Comparison of ENCODE assay signal across 1 cellular context in the genomic region with DNA sequence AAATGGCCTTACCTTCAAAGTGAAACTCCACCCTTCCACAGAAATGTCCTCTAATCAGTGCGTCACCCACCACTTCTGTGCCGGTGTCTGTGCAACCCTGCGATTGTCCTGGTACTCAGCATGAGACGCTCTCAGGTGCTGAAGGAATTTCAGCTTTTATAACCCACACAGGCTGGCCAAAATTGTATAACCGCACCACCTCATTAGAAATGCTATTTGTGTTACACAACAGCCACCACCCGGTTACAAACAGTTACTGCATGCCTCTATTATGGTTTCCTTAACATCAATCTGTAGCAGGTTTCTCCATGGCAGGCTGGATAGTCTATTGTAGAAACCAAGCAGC.
TF ChIP-seq lines count a peak whose summit lies in the region.

No MANE protein-coding gene starts in this region.

TF ChIP-seq in GM23338, 12 proteins besides CTCF, POLR2A, EP300 and RAD21 (continued from another document):
- TF ChIP-seq, protein P1, sequence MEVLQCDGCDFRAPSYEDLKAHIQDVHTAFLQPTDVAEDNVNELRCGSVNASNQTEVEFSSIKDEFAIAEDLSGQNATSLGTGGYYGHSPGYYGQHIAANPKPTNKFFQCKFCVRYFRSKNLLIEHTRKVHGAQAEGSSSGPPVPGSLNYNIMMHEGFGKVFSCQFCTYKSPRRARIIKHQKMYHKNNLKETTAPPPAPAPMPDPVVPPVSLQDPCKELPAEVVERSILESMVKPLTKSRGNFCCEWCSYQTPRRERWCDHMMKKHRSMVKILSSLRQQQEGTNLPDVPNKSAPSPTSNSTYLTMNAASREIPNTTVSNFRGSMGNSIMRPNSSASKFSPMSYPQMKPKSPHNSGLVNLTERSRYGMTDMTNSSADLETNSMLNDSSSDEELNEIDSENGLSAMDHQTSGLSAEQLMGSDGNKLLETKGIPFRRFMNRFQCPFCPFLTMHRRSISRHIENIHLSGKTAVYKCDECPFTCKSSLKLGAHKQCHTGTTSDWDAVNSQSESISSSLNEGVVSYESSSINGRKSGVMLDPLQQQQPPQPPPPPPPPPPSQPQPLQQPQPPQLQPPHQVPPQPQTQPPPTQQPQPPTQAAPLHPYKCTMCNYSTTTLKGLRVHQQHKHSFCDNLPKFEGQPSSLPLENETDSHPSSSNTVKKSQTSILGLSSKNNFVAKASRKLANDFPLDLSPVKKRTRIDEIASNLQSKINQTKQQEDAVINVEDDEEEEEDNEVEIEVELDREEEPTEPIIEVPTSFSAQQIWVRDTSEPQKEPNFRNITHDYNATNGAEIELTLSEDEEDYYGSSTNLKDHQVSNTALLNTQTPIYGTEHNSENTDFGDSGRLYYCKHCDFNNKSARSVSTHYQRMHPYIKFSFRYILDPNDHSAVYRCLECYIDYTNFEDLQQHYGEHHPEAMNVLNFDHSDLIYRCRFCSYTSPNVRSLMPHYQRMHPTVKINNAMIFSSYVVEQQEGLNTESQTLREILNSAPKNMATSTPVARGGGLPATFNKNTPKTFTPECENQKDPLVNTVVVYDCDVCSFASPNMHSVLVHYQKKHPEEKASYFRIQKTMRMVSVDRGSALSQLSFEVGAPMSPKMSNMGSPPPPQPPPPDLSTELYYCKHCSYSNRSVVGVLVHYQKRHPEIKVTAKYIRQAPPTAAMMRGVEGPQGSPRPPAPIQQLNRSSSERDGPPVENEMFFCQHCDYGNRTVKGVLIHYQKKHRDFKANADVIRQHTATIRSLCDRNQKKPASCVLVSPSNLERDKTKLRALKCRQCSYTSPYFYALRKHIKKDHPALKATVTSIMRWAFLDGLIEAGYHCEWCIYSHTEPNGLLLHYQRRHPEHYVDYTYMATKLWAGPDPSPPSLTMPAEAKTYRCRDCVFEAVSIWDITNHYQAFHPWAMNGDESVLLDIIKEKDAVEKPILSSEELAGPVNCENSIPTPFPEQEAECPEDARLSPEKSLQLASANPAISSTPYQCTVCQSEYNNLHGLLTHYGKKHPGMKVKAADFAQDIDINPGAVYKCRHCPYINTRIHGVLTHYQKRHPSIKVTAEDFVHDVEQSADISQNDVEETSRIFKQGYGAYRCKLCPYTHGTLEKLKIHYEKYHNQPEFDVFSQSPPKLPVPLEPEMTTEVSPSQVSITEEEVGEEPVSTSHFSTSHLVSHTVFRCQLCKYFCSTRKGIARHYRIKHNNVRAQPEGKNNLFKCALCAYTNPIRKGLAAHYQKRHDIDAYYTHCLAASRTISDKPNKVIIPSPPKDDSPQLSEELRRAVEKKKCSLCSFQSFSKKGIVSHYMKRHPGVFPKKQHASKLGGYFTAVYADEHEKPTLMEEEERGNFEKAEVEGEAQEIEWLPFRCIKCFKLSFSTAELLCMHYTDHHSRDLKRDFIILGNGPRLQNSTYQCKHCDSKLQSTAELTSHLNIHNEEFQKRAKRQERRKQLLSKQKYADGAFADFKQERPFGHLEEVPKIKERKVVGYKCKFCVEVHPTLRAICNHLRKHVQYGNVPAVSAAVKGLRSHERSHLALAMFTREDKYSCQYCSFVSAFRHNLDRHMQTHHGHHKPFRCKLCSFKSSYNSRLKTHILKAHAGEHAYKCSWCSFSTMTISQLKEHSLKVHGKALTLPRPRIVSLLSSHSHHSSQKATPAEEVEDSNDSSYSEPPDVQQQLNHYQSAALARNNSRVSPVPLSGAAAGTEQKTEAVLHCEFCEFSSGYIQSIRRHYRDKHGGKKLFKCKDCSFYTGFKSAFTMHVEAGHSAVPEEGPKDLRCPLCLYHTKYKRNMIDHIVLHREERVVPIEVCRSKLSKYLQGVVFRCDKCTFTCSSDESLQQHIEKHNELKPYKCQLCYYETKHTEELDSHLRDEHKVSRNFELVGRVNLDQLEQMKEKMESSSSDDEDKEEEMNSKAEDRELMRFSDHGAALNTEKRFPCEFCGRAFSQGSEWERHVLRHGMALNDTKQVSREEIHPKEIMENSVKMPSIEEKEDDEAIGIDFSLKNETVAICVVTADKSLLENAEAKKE (CRISPR knock-in tag; IDR thresholded peaks at IDR 0.05) = no peak
- no peak for TF ChIP-seq CREB1 (CRISPR knock-in tag; IDR thresholded peaks at IDR 0.05; ENCODE audit: low read depth)
- TF ChIP-seq, protein P2, sequence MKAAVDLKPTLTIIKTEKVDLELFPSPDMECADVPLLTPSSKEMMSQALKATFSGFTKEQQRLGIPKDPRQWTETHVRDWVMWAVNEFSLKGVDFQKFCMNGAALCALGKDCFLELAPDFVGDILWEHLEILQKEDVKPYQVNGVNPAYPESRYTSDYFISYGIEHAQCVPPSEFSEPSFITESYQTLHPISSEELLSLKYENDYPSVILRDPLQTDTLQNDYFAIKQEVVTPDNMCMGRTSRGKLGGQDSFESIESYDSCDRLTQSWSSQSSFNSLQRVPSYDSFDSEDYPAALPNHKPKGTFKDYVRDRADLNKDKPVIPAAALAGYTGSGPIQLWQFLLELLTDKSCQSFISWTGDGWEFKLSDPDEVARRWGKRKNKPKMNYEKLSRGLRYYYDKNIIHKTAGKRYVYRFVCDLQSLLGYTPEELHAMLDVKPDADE (IDR thresholded peaks at IDR 0.05) = no peak
- TF ChIP-seq, protein P3, sequence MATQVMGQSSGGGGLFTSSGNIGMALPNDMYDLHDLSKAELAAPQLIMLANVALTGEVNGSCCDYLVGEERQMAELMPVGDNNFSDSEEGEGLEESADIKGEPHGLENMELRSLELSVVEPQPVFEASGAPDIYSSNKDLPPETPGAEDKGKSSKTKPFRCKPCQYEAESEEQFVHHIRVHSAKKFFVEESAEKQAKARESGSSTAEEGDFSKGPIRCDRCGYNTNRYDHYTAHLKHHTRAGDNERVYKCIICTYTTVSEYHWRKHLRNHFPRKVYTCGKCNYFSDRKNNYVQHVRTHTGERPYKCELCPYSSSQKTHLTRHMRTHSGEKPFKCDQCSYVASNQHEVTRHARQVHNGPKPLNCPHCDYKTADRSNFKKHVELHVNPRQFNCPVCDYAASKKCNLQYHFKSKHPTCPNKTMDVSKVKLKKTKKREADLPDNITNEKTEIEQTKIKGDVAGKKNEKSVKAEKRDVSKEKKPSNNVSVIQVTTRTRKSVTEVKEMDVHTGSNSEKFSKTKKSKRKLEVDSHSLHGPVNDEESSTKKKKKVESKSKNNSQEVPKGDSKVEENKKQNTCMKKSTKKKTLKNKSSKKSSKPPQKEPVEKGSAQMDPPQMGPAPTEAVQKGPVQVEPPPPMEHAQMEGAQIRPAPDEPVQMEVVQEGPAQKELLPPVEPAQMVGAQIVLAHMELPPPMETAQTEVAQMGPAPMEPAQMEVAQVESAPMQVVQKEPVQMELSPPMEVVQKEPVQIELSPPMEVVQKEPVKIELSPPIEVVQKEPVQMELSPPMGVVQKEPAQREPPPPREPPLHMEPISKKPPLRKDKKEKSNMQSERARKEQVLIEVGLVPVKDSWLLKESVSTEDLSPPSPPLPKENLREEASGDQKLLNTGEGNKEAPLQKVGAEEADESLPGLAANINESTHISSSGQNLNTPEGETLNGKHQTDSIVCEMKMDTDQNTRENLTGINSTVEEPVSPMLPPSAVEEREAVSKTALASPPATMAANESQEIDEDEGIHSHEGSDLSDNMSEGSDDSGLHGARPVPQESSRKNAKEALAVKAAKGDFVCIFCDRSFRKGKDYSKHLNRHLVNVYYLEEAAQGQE (IDR thresholded peaks at IDR 0.05; ENCODE audit: unreplicated experiment) = no peak
- TF ChIP-seq EZH2 (IDR thresholded peaks at IDR 0.05; ENCODE audit: low read depth, unreplicated experiment) = no peak
- no peak for TF ChIP-seq JUNB (IDR thresholded peaks at IDR 0.05; ENCODE audit: unreplicated experiment)
- TF ChIP-seq EZH2phosphoT487 (IDR thresholded peaks at IDR 0.05; ENCODE audit: unreplicated experiment) = no peak
- TF ChIP-seq ZNF114 (CRISPR knock-in tag; IDR thresholded peaks at IDR 0.05) = no peak
- no peak for TF ChIP-seq NANOG (IDR thresholded peaks at IDR 0.05; ENCODE audit: borderline replicate concordance)
